Comparison of ENCODE assay signal across 1 cellular context in genomic region chr7:24024276-24024675, GRCh38.
TF ChIP-seq lines count a peak whose summit lies in the region.

No MANE protein-coding gene starts in this region.

TF ChIP-seq in GM23338, 12 proteins besides CTCF, POLR2A, EP300 and RAD21:
- TF ChIP-seq ZNF462 (CRISPR knock-in tag; IDR thresholded peaks at IDR 0.05) (no peak), CREB1 (CRISPR knock-in tag; IDR thresholded peaks at IDR 0.05; ENCODE audit: low read depth) (no peak), POLR2AphosphoS5 (IDR thresholded peaks at IDR 0.05; ENCODE audit: low read depth) (no peak)
